In genomic region chr3:56799251-56799882, GRCh38 we compare ENCODE assay signal across 8 cellular contexts. TPM values are rescaled to one million over a fixed set of nuclear protein-coding genes. Genes with fewer than 3 reads are reported as not detected.
DNase-seq lines count a peak whose midpoint lies in the region; ATAC-seq, FAIRE-seq and TF ChIP-seq lines count a peak whose summit lies in the region.

No MANE protein-coding gene starts in this region.

- in situ Hi-C loops in Panc1 (cut with HindIII; ENCODE audit: low pct_unique_long_range_greater_than_20kb, low sequenced_read_pairs), result no loop called here

- peak overlapping the region; percentile 79 to 96 for H3K9ac ChIP-seq in kidney (ENCODE audit: low read length in 2 of 2)

- H3K27ac Mint-ChIP-seq in stimulated activated memory B cell treated with anti-CD40 and anti-IgM and Interleukin-4, amounts not matched to agents 10 μg/mL and 1 μg/mL and 100 μg/mL, for 72 hours, result peak overlapping the region; percentile 73

- H3K4me1 ChIP-seq in Panc1 (ENCODE audit: control insufficient read depth, insufficient read depth, low read length) (peaks cover 9% of the 10 kb centered on the region), breast epithelium (peaks cover 5 to 7% of the 10 kb centered on the region in 2 donors), kidney (ENCODE audit: control insufficient read depth in 1 of 2, insufficient read depth in 1 of 2, low read depth in 1 of 2, low read length in 2 of 2) (peaks cover 15 to 17% of the 10 kb centered on the region in 2 donors)

- H3K4me3 Mint-ChIP-seq in stimulated activated memory B cell treated with anti-CD40 and anti-IgM and Interleukin-4, amounts not matched to agents 10 μg/mL and 1 μg/mL and 100 μg/mL, for 72 hours, result peak overlapping the region; percentile 63

- no peaks in the 10 kb centered on the region for H3K9me3 Mint-ChIP-seq in stimulated activated memory B cell treated with anti-CD40 and anti-IgM and Interleukin-4, amounts not matched to agents 10 μg/mL and 1 μg/mL and 100 μg/mL, for 72 hours

- peak; percentile 94 for FAIRE-seq in kidney (lab: Jason Lieb, UNC)

- H3K27me3 Mint-ChIP-seq in stimulated activated memory B cell treated with anti-CD40 and anti-IgM and Interleukin-4, amounts not matched to agents 10 μg/mL and 1 μg/mL and 100 μg/mL, for 72 hours, result no peaks in the 10 kb centered on the region

- intact Hi-C loops in Panc1 (cut with micrococcal nuclease; ENCODE audit: unreplicated experiment), result loop anchor here (2.0 kb wide), 1 partner anchor 97 kb away; no protein-coding TSS in a partner anchor
- intact Hi-C loops in breast epithelium (cut with DNase I; ENCODE audit: low total_unique reads), result no loop called here
- intact Hi-C loops in kidney (cut with DNase I), result loop anchor here (10.0 kb wide), 1 partner anchor 85 kb away; no protein-coding TSS in a partner anchor

- POLR2A ChIA-PET in Panc1 (lab: Charles Lee), result interaction anchor here (0.6 kb wide), 2 partner anchors 20 to 97 kb away, joined by 3 to 4 read pairs; no protein-coding TSS in a partner anchor

- H3K27me3 ChIP-seq in Panc1 (ENCODE audit: control insufficient read depth, insufficient read depth, low read length) (no peaks in the 10 kb centered on the region), breast epithelium (no peaks in the 10 kb centered on the region)

- H3K27ac ChIP-seq in Panc1 (ENCODE audit: low read length) (no peak overlapping the region; the same call in 1 of the 2 replicates), breast epithelium (peak overlapping the region; percentile 74 to 77), kidney (ENCODE audit: low read depth in 2 of 2, low read length in 2 of 2) (peak overlapping the region; percentile 86 to 88)

- no peaks in the 10 kb centered on the region for H3K36me3 ChIP-seq in Panc1 (ENCODE audit: control insufficient read depth, insufficient read depth, low read length)
- H3K36me3 ChIP-seq in breast epithelium, result no peaks in the 10 kb centered on the region
- H3K36me3 ChIP-seq in kidney (ENCODE audit: control insufficient read depth in 1 of 2, insufficient read depth in 2 of 2, low read length in 2 of 2), result no peaks in the 10 kb centered on the region

- H3K4me1 Mint-ChIP-seq in stimulated activated memory B cell treated with anti-CD40 and anti-IgM and Interleukin-4, amounts not matched to agents 10 μg/mL and 1 μg/mL and 100 μg/mL, for 72 hours, result peaks cover 38% of the 10 kb centered on the region

- TF ChIP-seq POLR2A in breast epithelium (IDR thresholded peaks at IDR 0.05), result no peak

- H3K4me3 ChIP-seq in Jurkat, Clone E6-1 (ENCODE audit: low read length), result peak overlapping the region; percentile 37
- H3K4me3 ChIP-seq in Panc1 (ENCODE audit: low read depth in 2 of 2, low read length in 2 of 2) (peak overlapping the region in 1 of 2 experiments; percentile 58; a peak in 3 of 4 replicates), breast epithelium (peak overlapping the region; percentile 20 to 91 (median 79)), kidney (ENCODE audit: low read length in 2 of 2) (peak overlapping the region; percentile 96 to 99)

- no peak for ATAC-seq in Panc1
- ATAC-seq in stimulated activated memory B cell treated with anti-CD40 and anti-IgM and Interleukin-4, amounts not matched to agents 10 μg/mL and 1 μg/mL and 100 μg/mL, for 72 hours, result no peak
- no peak for ATAC-seq in GM21825 (IDR thresholded peaks at IDR 0.05; ENCODE audit: unreplicated experiment)
- ATAC-seq in GM18907 (IDR thresholded peaks at IDR 0.05; ENCODE audit: unreplicated experiment), result no peak

- BruUV-seq in Panc1 (replicated peaks; lab: Mats Ljungman, UMichigan), result no TSS peak

- DNase-seq in DMS53 (lab: John Stamatoyannopoulos, UW), result peak; percentile 58
- peak; percentile 88 for DNase-seq in Jurkat, Clone E6-1 (ENCODE audit: low read depth, low spot score)
- no peak for DNase-seq in Panc1 (ENCODE audit: low read depth, low spot score)
- DNase-seq in breast epithelium (ENCODE audit: low spot score in 2 of 2), result no peak
- DNase-seq in kidney, result no peak

- TF ChIP-seq CTCF in Panc1 (IDR thresholded peaks at IDR 0.05), result peak; percentile 65
- peak; percentile 67 to 90 (median 84) for TF ChIP-seq CTCF in breast epithelium (IDR thresholded peaks at IDR 0.05)
- peak; percentile 59 for TF ChIP-seq CTCF in kidney (IDR thresholded peaks at IDR 0.05; ENCODE audit: borderline replicate concordance, extremely low read depth, insufficient read depth)

- CTCF ChIA-PET in Panc1 (lab: Charles Lee), result interaction anchor here (0.5 to 3.5 kb wide), 8 partner anchors 13 to 197 kb away, joined by 3 to 22 read pairs (median 4); no protein-coding TSS in a partner anchor

- H3K9me3 ChIP-seq in Panc1 (ENCODE audit: control insufficient read depth, insufficient read depth, low read depth, low read length) (no peaks in the 10 kb centered on the region), breast epithelium (no peaks in the 10 kb centered on the region), kidney (ENCODE audit: control insufficient read depth in 1 of 2, low read length in 2 of 2) (no peaks in the 10 kb centered on the region)

- H3K36me3 Mint-ChIP-seq in stimulated activated memory B cell treated with anti-CD40 and anti-IgM and Interleukin-4, amounts not matched to agents 10 μg/mL and 1 μg/mL and 100 μg/mL, for 72 hours, result no peaks in the 10 kb centered on the region

RNA-seq across cellular contexts. Expression of gene ARHGEF3, which starts 2.4 kb away (rescaled TPM):
- 10.0 TPM for polyA plus RNA-seq in Jurkat, Clone E6-1 (2012; ENCODE audit: insufficient read depth, insufficient read length)
- 19.8 TPM for total RNA-seq in Panc1 (2021; ENCODE audit: unreplicated experiment)
- 14.3 TPM for polyA plus RNA-seq in Panc1 (2012; ENCODE audit: insufficient read length)
- total RNA-seq in breast epithelium, result 10 to 100 TPM; 11.0 to 45.4 (median 25.2) TPM
- total RNA-seq in kidney, result 56.3 TPM
- 25.8 TPM for polyA plus RNA-seq in kidney (ENCODE audit: insufficient read depth, low read depth, low replicate concordance)

Comparison
In these comparisons a context has a peak if more than half of its experiments do, and no peak if none do; other contexts are left out.
1. DNase-seq: peak in DMS53 (single experiment) and Jurkat, Clone E6-1 (single experiment); none in Panc1 (single experiment), breast epithelium (0 of 2) and kidney (single experiment).
2. Peak in every context shown above with its lines, with median percentiles within 50 percentile points of each other: CTCF ChIP-seq.